ENCODE assay signal across 3 cellular contexts in genomic region chr10:60800918-60801317, GRCh38.
TF ChIP-seq lines count a peak whose summit lies in the region.

No MANE protein-coding gene starts in this region.

TF ChIP-seq in GM23338, 12 proteins besides CTCF, POLR2A, EP300 and RAD21 (continues in another document):
- no peak for TF ChIP-seq POLR2AphosphoS5 (IDR thresholded peaks at IDR 0.05; ENCODE audit: low read depth)
- no peak for TF ChIP-seq CREB1 (CRISPR knock-in tag; IDR thresholded peaks at IDR 0.05; ENCODE audit: low read depth)
- no peak for TF ChIP-seq EZH2phosphoT487 (IDR thresholded peaks at IDR 0.05; ENCODE audit: unreplicated experiment)
- TF ChIP-seq ZNF114 (CRISPR knock-in tag; IDR thresholded peaks at IDR 0.05): no peak
- TF ChIP-seq ZNF462 (CRISPR knock-in tag; IDR thresholded peaks at IDR 0.05): no peak
- TF ChIP-seq EZH2 (IDR thresholded peaks at IDR 0.05; ENCODE audit: low read depth, unreplicated experiment): no peak

TF ChIP-seq in IMR-90, 13 proteins besides CTCF, POLR2A, EP300 and RAD21:
- no peak for TF ChIP-seq USF2 (IDR thresholded peaks at IDR 0.05; ENCODE audit: low read depth, low read length)
- TF ChIP-seq, protein P1, sequence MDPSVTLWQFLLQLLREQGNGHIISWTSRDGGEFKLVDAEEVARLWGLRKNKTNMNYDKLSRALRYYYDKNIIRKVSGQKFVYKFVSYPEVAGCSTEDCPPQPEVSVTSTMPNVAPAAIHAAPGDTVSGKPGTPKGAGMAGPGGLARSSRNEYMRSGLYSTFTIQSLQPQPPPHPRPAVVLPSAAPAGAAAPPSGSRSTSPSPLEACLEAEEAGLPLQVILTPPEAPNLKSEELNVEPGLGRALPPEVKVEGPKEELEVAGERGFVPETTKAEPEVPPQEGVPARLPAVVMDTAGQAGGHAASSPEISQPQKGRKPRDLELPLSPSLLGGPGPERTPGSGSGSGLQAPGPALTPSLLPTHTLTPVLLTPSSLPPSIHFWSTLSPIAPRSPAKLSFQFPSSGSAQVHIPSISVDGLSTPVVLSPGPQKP (IDR thresholded peaks at IDR 0.05; ENCODE audit: borderline replicate concordance, low read depth, low read length): no peak
- no peak for TF ChIP-seq NFE2L2 (IDR thresholded peaks at IDR 0.05; ENCODE audit: low read depth, low read length)
- TF ChIP-seq FOS (IDR thresholded peaks at IDR 0.05; ENCODE audit: low read depth, low read length): no peak
- TF ChIP-seq RFX5 (IDR thresholded peaks at IDR 0.05; ENCODE audit: low read depth, low read length): no peak
- no peak for TF ChIP-seq CEBPB (IDR thresholded peaks at IDR 0.05; ENCODE audit: low read depth, low read length)
- no peak for TF ChIP-seq BHLHE40 (IDR thresholded peaks at IDR 0.05; ENCODE audit: low read depth, low read length)
- no peak for TF ChIP-seq MXI1 (IDR thresholded peaks at IDR 0.05; ENCODE audit: borderline replicate concordance, low read depth, low read length)
- TF ChIP-seq RCOR1 (IDR thresholded peaks at IDR 0.05; ENCODE audit: insufficient replicate concordance, low read length): no peak
- TF ChIP-seq MAZ (IDR thresholded peaks at IDR 0.05; ENCODE audit: borderline replicate concordance, low read depth, low read length): no peak
- no peak for TF ChIP-seq MAFK (IDR thresholded peaks at IDR 0.05; ENCODE audit: low read depth, low read length)
- no peak for TF ChIP-seq SMC3 (IDR thresholded peaks at IDR 0.05; ENCODE audit: low read depth, low read length)

TF ChIP-seq in GM12878, 131 proteins besides CTCF, POLR2A, EP300 and RAD21:
- TF ChIP-seq MLLT1 (IDR thresholded peaks at IDR 0.05) (no peak), FOXM1 (IDR thresholded peaks at IDR 0.05; ENCODE audit: low read depth, low read length) (no peak), NFYA (IDR thresholded peaks at IDR 0.05; ENCODE audit: borderline replicate concordance, low read depth, low read length) (no peak), IKZF1 (conservative IDR thresholded peaks at IDR 0.05) (no peak), POLR2AphosphoS2 (IDR thresholded peaks at IDR 0.05; ENCODE audit: low read depth, low read length) (no peak), IKZF2 (IDR thresholded peaks at IDR 0.05) (no peak), FOXK2 (IDR thresholded peaks at IDR 0.05) (no peak), RELA (IDR thresholded peaks at IDR 0.05; ENCODE audit: borderline replicate concordance, partially characterized antibody) (no peak), SPI1 (IDR thresholded peaks at IDR 0.05; ENCODE audit: borderline replicate concordance, insufficient read depth, low read depth, low read length) (no peak), E4F1 (IDR thresholded peaks at IDR 0.05; ENCODE audit: borderline replicate concordance, partially characterized antibody) (no peak), SMC3 (IDR thresholded peaks at IDR 0.05; ENCODE audit: borderline replicate concordance, low read length) (no peak), NRF1 (conservative IDR thresholded peaks at IDR 0.05; ENCODE audit: low read depth, low read length) (no peak)
- TF ChIP-seq, protein P2, sequence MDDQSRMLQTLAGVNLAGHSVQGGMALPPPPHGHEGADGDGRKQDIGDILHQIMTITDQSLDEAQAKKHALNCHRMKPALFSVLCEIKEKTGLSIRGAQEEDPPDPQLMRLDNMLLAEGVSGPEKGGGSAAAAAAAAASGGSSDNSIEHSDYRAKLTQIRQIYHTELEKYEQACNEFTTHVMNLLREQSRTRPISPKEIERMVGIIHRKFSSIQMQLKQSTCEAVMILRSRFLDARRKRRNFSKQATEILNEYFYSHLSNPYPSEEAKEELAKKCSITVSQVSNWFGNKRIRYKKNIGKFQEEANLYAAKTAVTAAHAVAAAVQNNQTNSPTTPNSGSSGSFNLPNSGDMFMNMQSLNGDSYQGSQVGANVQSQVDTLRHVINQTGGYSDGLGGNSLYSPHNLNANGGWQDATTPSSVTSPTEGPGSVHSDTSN (IDR thresholded peaks at IDR 0.05; ENCODE audit: insufficient replicate concordance, low read depth, low read length): no peak
